ENCODE assay signal across 1 cellular context in genomic region chr14:49767473-49768300, GRCh38.
TF ChIP-seq lines count a peak whose summit lies in the region.

KLHDC2 (plus strand) TSS chr14:49768153; CDS start chr14:49768469, 316 bp downstream.

TF ChIP-seq in HEK293, 187 proteins besides CTCF, POLR2A, EP300 and RAD21 (continued from another document and continues in another):
- TF ChIP-seq PRDM4 (tag by site-specific recombination; IDR thresholded peaks at IDR 0.05) (no peak), ZXDB (tag by site-specific recombination; IDR thresholded peaks at IDR 0.05) (peak; percentile 88), ZFP69B (tag by site-specific recombination; IDR thresholded peaks at IDR 0.05) (peak; percentile 78), ZNF366 (tag by site-specific recombination; conservative IDR thresholded peaks at IDR 0.05) (no peak), PBX3 (CRISPR knock-in tag; IDR thresholded peaks at IDR 0.05) (peak; percentile 58; the same call in 1 of the 2 replicates), PRDM10 (tag by site-specific recombination; IDR thresholded peaks at IDR 0.05) (no peak), ZNF692 (tag by site-specific recombination; IDR thresholded peaks at IDR 0.05) (peak; percentile 92), KLF7 (tag by site-specific recombination; IDR thresholded peaks at IDR 0.05; ENCODE audit: borderline replicate concordance) (0 out of 2 replicates have a peak, but pooled peaks have one; percentile 11), ZEB2 (tag by site-specific recombination; IDR thresholded peaks at IDR 0.05) (peak; percentile 42; the same call in 1 of the 2 replicates), HOXC10 (CRISPR knock-in tag; IDR thresholded peaks at IDR 0.05) (no peak), ZBTB26 (tag by site-specific recombination; optimal IDR thresholded peaks at IDR 0.05) (no peak), ZSCAN30 (tag by site-specific recombination; IDR thresholded peaks at IDR 0.05) (no peak), PRDM1 (tag by site-specific recombination; IDR thresholded peaks at IDR 0.05) (0 out of 2 replicates have a peak, but pooled peaks have one; percentile 70), KLF1 (tag by site-specific recombination; IDR thresholded peaks at IDR 0.05) (peak; percentile 55), KLF8 (tag by site-specific recombination; IDR thresholded peaks at IDR 0.05) (peak; percentile 62; the same call in 1 of the 2 replicates), ZNF335 (tag by site-specific recombination; conservative IDR thresholded peaks at IDR 0.05) (peak; percentile 93), ZNF629 (tag by site-specific recombination; IDR thresholded peaks at IDR 0.05) (peak; percentile 42; the same call in 1 of the 2 replicates), ZNF768 (tag by site-specific recombination; IDR thresholded peaks at IDR 0.05) (no peak), ZBTB17 (tag by site-specific recombination; IDR thresholded peaks at IDR 0.05) (peak; percentile 33; the same call in 1 of the 2 replicates), ZNF664 (tag by site-specific recombination; IDR thresholded peaks at IDR 0.05) (no peak), ZNF677 (tag by site-specific recombination; IDR thresholded peaks at IDR 0.05) (0 out of 2 replicates have a peak, but pooled peaks have one; percentile 13), KLF10 (tag by site-specific recombination; IDR thresholded peaks at IDR 0.05) (peak; percentile 53; the same call in 1 of the 2 replicates), GLIS1 (tag by site-specific recombination; IDR thresholded peaks at IDR 0.05) (peak; percentile 86), ZBTB8A (tag by site-specific recombination; IDR thresholded peaks at IDR 0.05) (peak; percentile 94), ZNF501 (tag by site-specific recombination; IDR thresholded peaks at IDR 0.05) (peak; percentile 28; the same call in 1 of the 2 replicates), ZBTB20 (tag by site-specific recombination; IDR thresholded peaks at IDR 0.05) (peak; percentile 85), ZNF423 (tag by site-specific recombination; IDR thresholded peaks at IDR 0.05) (0 out of 2 replicates have a peak, but pooled peaks have one; percentile 60), ZNF473 (tag by site-specific recombination; IDR thresholded peaks at IDR 0.05) (no peak)
- TF ChIP-seq, protein P1, sequence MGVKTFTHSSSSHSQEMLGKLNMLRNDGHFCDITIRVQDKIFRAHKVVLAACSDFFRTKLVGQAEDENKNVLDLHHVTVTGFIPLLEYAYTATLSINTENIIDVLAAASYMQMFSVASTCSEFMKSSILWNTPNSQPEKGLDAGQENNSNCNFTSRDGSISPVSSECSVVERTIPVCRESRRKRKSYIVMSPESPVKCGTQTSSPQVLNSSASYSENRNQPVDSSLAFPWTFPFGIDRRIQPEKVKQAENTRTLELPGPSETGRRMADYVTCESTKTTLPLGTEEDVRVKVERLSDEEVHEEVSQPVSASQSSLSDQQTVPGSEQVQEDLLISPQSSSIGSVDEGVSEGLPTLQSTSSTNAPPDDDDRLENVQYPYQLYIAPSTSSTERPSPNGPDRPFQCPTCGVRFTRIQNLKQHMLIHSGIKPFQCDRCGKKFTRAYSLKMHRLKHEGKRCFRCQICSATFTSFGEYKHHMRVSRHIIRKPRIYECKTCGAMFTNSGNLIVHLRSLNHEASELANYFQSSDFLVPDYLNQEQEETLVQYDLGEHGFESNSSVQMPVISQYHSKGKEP (tag by site-specific recombination; IDR thresholded peaks at IDR 0.05), result peak; percentile 70
- TF ChIP-seq, protein P2, sequence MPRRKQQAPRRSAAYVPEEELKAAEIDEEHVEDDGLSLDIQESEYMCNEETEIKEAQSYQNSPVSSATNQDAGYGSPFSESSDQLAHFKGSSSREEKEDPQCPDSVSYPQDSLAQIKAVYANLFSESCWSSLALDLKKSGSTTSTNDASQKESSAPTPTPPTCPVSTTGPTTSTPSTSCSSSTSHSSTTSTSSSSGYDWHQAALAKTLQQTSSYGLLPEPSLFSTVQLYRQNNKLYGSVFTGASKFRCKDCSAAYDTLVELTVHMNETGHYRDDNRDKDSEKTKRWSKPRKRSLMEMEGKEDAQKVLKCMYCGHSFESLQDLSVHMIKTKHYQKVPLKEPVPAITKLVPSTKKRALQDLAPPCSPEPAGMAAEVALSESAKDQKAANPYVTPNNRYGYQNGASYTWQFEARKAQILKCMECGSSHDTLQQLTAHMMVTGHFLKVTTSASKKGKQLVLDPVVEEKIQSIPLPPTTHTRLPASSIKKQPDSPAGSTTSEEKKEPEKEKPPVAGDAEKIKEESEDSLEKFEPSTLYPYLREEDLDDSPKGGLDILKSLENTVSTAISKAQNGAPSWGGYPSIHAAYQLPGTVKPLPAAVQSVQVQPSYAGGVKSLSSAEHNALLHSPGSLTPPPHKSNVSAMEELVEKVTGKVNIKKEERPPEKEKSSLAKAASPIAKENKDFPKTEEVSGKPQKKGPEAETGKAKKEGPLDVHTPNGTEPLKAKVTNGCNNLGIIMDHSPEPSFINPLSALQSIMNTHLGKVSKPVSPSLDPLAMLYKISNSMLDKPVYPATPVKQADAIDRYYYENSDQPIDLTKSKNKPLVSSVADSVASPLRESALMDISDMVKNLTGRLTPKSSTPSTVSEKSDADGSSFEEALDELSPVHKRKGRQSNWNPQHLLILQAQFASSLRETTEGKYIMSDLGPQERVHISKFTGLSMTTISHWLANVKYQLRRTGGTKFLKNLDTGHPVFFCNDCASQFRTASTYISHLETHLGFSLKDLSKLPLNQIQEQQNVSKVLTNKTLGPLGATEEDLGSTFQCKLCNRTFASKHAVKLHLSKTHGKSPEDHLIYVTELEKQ (tag by site-specific recombination; IDR thresholded peaks at IDR 0.05; ENCODE audit: borderline replicate concordance), result no peak
- TF ChIP-seq, protein P3, sequence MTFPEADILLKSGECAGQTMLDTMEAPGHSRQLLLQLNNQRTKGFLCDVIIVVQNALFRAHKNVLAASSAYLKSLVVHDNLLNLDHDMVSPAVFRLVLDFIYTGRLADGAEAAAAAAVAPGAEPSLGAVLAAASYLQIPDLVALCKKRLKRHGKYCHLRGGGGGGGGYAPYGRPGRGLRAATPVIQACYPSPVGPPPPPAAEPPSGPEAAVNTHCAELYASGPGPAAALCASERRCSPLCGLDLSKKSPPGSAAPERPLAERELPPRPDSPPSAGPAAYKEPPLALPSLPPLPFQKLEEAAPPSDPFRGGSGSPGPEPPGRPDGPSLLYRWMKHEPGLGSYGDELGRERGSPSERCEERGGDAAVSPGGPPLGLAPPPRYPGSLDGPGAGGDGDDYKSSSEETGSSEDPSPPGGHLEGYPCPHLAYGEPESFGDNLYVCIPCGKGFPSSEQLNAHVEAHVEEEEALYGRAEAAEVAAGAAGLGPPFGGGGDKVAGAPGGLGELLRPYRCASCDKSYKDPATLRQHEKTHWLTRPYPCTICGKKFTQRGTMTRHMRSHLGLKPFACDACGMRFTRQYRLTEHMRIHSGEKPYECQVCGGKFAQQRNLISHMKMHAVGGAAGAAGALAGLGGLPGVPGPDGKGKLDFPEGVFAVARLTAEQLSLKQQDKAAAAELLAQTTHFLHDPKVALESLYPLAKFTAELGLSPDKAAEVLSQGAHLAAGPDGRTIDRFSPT (tag by site-specific recombination; IDR thresholded peaks at IDR 0.05), result peak; percentile 77; the same call in 1 of the 2 replicates
- TF ChIP-seq, protein P4, sequence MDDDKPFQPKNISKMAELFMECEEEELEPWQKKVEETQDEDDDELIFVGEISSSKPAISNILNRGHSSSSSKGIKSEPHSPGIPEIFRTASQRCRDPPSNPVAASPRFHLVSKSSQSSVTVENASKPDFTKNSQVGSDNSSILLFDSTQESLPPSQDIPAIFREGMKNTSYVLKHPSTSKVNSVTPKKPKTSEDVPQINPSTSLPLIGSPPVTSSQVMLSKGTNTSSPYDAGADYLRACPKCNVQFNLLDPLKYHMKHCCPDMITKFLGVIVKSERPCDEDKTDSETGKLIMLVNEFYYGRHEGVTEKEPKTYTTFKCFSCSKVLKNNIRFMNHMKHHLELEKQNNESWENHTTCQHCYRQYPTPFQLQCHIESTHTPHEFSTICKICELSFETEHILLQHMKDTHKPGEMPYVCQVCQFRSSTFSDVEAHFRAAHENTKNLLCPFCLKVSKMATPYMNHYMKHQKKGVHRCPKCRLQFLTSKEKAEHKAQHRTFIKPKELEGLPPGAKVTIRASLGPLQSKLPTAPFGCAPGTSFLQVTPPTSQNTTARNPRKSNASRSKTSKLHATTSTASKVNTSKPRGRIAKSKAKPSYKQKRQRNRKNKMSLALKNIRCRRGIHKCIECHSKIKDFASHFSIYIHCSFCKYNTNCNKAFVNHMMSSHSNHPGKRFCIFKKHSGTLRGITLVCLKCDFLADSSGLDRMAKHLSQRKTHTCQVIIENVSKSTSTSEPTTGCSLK (tag by site-specific recombination; IDR thresholded peaks at IDR 0.05), result no peak
- TF ChIP-seq, protein P5, sequence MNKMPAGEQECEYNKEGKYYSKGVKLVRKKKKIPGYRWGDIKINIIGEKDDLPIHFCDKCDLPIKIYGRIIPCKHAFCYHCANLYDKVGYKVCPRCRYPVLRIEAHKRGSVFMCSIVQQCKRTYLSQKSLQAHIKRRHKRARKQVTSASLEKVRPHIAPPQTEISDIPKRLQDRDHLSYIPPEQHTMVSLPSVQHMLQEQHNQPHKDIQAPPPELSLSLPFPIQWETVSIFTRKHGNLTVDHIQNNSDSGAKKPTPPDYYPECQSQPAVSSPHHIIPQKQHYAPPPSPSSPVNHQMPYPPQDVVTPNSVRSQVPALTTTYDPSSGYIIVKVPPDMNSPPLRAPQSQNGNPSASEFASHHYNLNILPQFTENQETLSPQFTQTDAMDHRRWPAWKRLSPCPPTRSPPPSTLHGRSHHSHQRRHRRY (tag by site-specific recombination; IDR thresholded peaks at IDR 0.05), result no peak
- TF ChIP-seq, protein P6, sequence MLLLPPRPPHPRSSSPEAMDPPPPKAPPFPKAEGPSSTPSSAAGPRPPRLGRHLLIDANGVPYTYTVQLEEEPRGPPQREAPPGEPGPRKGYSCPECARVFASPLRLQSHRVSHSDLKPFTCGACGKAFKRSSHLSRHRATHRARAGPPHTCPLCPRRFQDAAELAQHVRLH (tag by site-specific recombination; IDR thresholded peaks at IDR 0.05), result peak; percentile 22; the same call in 1 of the 2 replicates
